ENCODE assay signal across 8 cellular contexts in the genomic region with DNA sequence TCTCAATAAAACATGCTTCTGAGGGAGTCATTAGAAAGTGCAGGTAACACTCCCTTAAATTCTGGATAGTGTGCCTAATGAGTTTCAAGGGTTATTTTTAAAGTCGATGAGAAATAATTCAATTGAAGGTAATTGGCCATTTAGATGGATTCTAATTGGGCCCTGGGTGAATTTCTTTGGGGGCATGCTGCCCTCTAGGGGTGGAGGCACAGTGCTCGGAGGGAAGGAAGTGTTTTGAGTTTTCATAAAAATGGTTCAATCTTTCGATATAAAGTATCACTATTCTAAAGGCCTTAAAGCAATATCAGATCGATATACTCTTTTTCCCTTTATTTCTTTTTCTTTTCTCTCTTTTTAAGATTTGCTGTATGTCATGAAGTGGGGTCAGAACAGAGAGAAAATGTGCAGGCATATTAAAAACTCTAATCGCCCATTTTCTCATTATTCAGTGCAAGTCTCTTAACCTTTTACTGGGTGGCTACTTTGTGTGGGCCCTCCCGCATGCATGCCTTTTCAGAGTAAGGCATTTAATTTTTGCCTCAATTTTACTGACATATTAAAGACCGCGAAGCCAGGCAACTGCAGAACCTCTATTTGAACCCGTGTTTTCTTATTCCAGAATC. TPM values are rescaled to one million over a fixed set of nuclear protein-coding genes. Genes with fewer than 3 reads are reported as not detected.
DNase-seq lines count a peak whose midpoint lies in the region; ATAC-seq and TF ChIP-seq lines count a peak whose summit lies in the region.

No MANE protein-coding gene starts in this region.

- H3K4me3 ChIP-seq in AG04450 (ENCODE audit: low read depth, low read length) (no peak overlapping the region), GM12864 (ENCODE audit: low read depth, low read length) (no peak overlapping the region)

- H3K4me1 Mint-ChIP-seq in type B pancreatic cell (ENCODE audit: unreplicated experiment), result no peaks in the 10 kb centered on the region

- TF ChIP-seq CTCF in AG04450 (IDR thresholded peaks at IDR 0.05; ENCODE audit: low read depth, low read length), result peak; percentile 88
- TF ChIP-seq CTCF in GM12864 (IDR thresholded peaks at IDR 0.05; ENCODE audit: low read depth, low read length, missing control alignments), result peak; percentile 69
- peak; percentile 83 for TF ChIP-seq CTCF in type B pancreatic cell (conservative IDR thresholded peaks at IDR 0.05)

- H3K27me3 ChIP-seq in AG04450 (ENCODE audit: control insufficient read depth, insufficient read depth, low read length), result peaks cover 12% of the 10 kb centered on the region

- H3K27ac ChIP-seq in AG04450 (ENCODE audit: low read depth, low read length), result no peak overlapping the region

- CTCF ChIA-PET in AG04450 (lab: Charles Lee), result interaction anchor here (0.9 to 6.5 kb wide), 7 partner anchors 13 to 592 kb away, joined by 3 to 184 read pairs (median 15); no protein-coding TSS in a partner anchor

- H3K27me3 Mint-ChIP-seq in type B pancreatic cell, result peaks cover 37% of the 10 kb centered on the region

- DNase-seq in AG04450 (ENCODE audit: low read depth, low spot score), result no peak
- no peak for DNase-seq in GM12864 (ENCODE audit: low read depth)
- DNase-seq in NCI-H1436 (lab: John Stamatoyannopoulos, UW), result peak; percentile 79
- peak; percentile 35 to 43 for DNase-seq in activated T-cell treated with anti-CD3 and anti-CD28 coated beads, Interleukin-2, amount 50 U/mL, for 48 hours
- peak; percentile 13 for DNase-seq in iris pigment epithelial cell (ENCODE audit: low read depth)
- no peak for DNase-seq in type B pancreatic cell (ENCODE audit: extremely low spot score, unreplicated experiment)
- no peak for DNase-seq in T1000 (lab: John Stamatoyannopoulos, UW)

- no peaks in the 10 kb centered on the region for H3K9me3 ChIP-seq in AG04450 (ENCODE audit: control insufficient read depth, insufficient read depth, low read length)

- H3K9me3 Mint-ChIP-seq in type B pancreatic cell, result no peaks in the 10 kb centered on the region

- ATAC-seq in GM21619 (IDR thresholded peaks at IDR 0.05; ENCODE audit: unreplicated experiment), result no peak

- POLR2A ChIA-PET in AG04450 (lab: Yijun Ruan, JAX), result no interaction called here

- H3K27ac Mint-ChIP-seq in type B pancreatic cell, result no peak overlapping the region

- no peaks in the 10 kb centered on the region for H3K36me3 Mint-ChIP-seq in type B pancreatic cell

- H3K4me3 Mint-ChIP-seq in type B pancreatic cell, result no peak overlapping the region

RNA-seq across cellular contexts. Expression of a gene that starts 25.5 kb away (rescaled TPM):
- polyA plus RNA-seq in AG04450 (2011; rRNA removed), result not detected in 2 replicates
- not detected in 2 replicates for polyA minus RNA-seq in AG04450 (2011; rRNA and poly(A)+ RNA removed)
- 1.1 and 2.1 TPM in 2 replicates for total RNA-seq in type B pancreatic cell (ENCODE audit: low replicate concordance)

RNA-seq across cellular contexts. Expression of a gene that starts 36.9 kb away (rescaled TPM):
- not detected in 2 replicates for polyA plus RNA-seq in AG04450 (2011; rRNA removed)
- polyA minus RNA-seq in AG04450 (2011; rRNA and poly(A)+ RNA removed), result not detected in 2 replicates
- 7.4 and 9.3 TPM in 2 replicates for total RNA-seq in type B pancreatic cell (ENCODE audit: low replicate concordance)

Comparison
In these comparisons a context has a peak if more than half of its experiments do, and no peak if none do; other contexts are left out.
1. DNase-seq: peak in NCI-H1436 (single experiment), activated T-cell treated with anti-CD3 and anti-CD28 coated beads, Interleukin-2, amount 50 U/mL, for 48 hours (2 of 2) and iris pigment epithelial cell (single experiment); none in AG04450 (single experiment), GM12864 (single experiment), type B pancreatic cell (single experiment) and T1000 (single experiment).
2. Peak in every context shown above with its lines, with median percentiles within 50 percentile points of each other: CTCF ChIP-seq.